In the genomic region with DNA sequence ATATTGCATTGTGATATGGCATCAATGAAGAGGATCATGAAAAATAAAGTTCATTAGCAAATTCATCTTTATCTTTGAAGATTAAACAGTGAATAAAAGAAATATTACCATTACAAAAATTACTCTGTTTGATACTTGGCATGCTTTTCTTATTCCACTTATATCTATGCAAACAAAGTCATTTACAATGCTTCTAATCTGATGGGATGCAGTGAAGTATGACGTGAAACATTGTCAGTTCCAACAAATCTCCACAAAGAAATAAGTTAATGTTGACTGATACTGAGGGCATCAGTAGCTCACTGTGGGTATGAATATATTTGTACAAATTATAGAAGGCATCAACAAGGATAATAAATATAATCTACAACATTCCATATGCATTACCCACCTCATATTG, we compare ENCODE assay signal across 3 cellular contexts.
"Had no signal": no experiment of that assay in that cellular context is flagged by ENCODE, and none has a peak within 500 bp of the region (broad histone marks: within the 10 kb centered on the region; RNA-seq: fewer than 3 reads in every experiment).

No MANE protein-coding gene starts in this region.

- DNase-seq: H9, HCEC 1CT, KBM-7 had no signal
